ENCODE assay signal across 14 cellular contexts in the genomic region with DNA sequence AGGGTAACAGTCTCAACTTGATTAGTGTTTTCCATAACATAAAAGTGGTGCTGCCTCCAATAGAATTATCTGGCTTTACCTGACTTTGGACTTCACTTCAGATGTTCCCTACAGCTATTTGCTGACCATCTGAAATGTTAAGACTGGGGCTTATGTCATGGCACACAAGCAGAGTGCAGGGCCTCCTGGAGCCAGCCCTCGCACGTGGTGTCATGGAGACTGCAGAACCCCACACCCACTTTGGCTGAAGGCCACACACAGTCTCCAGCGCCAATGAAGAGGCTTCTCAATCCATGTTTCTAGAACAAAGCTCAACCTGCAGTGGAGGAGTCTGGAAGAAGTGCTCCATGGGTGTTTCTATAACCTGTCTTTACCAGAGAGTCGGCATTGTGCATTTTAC.
DNase-seq lines count a peak whose midpoint lies in the region; ATAC-seq and TF ChIP-seq lines count a peak whose summit lies in the region.
"Had no signal": no experiment of that assay in that cellular context is flagged by ENCODE, and none has a peak within 500 bp of the region (broad histone marks: within the 10 kb centered on the region; RNA-seq: fewer than 3 reads in every experiment).

No MANE protein-coding gene starts in this region.

- WGBS in psoas muscle, 3 donors, result 28 to 47% (median 34%) methylated on average over 4 of the region's 4 CpGs

- CTCF ChIA-PET in HEK293 (lab: Yijun Ruan, JAX), result no interaction called here
- CTCF ChIA-PET in activated CD8-positive, alpha-beta T cell treated with anti-CD3 and anti-CD28 coated beads for 36 hours (lab: Charles Lee), result no interaction called here

- no peaks in the 10 kb centered on the region for H3K27me3 Mint-ChIP-seq in activated CD8-positive, alpha-beta T cell treated with anti-CD3 and anti-CD28 coated beads for 36 hours
- H3K27me3 Mint-ChIP-seq: CD4-positive, alpha-beta memory T cell had no signal

- POLR2A ChIA-PET in HEK293 (lab: Yijun Ruan, JAX), result no interaction called here
- POLR2A ChIA-PET in activated CD8-positive, alpha-beta T cell treated with anti-CD3 and anti-CD28 coated beads for 36 hours (lab: Charles Lee), result interaction anchor here (1.6 kb wide), 1 partner anchor 9 kb away, joined by 5 read pairs; no protein-coding TSS in a partner anchor

- no peaks in the 10 kb centered on the region for H3K27me3 ChIP-seq in psoas muscle (ENCODE audit: insufficient read depth in 3 of 3, low read length in 2 of 3)

- no peaks in the 10 kb centered on the region for H3K4me1 Mint-ChIP-seq in activated CD8-positive, alpha-beta T cell treated with anti-CD3 and anti-CD28 coated beads for 36 hours (ENCODE audit: low read depth)
- H3K4me1 Mint-ChIP-seq: CD4-positive, alpha-beta memory T cell had no signal

- no peaks in the 10 kb centered on the region for H3K36me3 Mint-ChIP-seq in activated CD8-positive, alpha-beta T cell treated with anti-CD3 and anti-CD28 coated beads for 36 hours (ENCODE audit: low read depth)
- H3K36me3 Mint-ChIP-seq: CD4-positive, alpha-beta memory T cell had no signal

- ATAC-seq in SK-N-SH treated with all-trans-retinoic acid at 6 μM for 48 hours, result peak; percentile 21; the same call in 2 of the 3 replicates
- ATAC-seq in psoas muscle, result peak in 2 of 4 donors; percentile 42 to 70
- ATAC-seq in GM21717 (IDR thresholded peaks at IDR 0.05; ENCODE audit: unreplicated experiment), result no peak
- ATAC-seq in HG02981 (IDR thresholded peaks at IDR 0.05; ENCODE audit: unreplicated experiment), result no peak
- ATAC-seq in activated CD8-positive, alpha-beta T cell treated with anti-CD3 and anti-CD28 coated beads for 36 hours, result no peak

- H3K36me3 ChIP-seq in HEK293 (ENCODE audit: control insufficient read depth in 2 of 2, insufficient read depth in 1 of 2, low read length in 2 of 2) (no peaks in the 10 kb centered on the region), psoas muscle (ENCODE audit: insufficient read depth in 1 of 2, low read depth in 1 of 2) (no peaks in the 10 kb centered on the region)

- TF ChIP-seq CTCF in HEK293 (tag by site-specific recombination; IDR thresholded peaks at IDR 0.05), result no peak
- TF ChIP-seq CTCF in psoas muscle (IDR thresholded peaks at IDR 0.05), result no peak
- TF ChIP-seq CTCF in activated CD8-positive, alpha-beta T cell treated with anti-CD3 and anti-CD28 coated beads for 36 hours (IDR thresholded peaks at IDR 0.05), result no peak

- intact Hi-C loops in psoas muscle (cut with DNase I), result no loop called here
- intact Hi-C loops in activated CD8-positive, alpha-beta T cell treated with anti-CD3 and anti-CD28 coated beads for 36 hours (cut with micrococcal nuclease), result no loop called here

- H3K4me1 ChIP-seq in HEK293 (ENCODE audit: control insufficient read depth, insufficient read depth, low read length) (no peaks in the 10 kb centered on the region), psoas muscle (peaks cover 28% of the 10 kb centered on the region)

- H3K9me3 ChIP-seq in HEK293 (ENCODE audit: control insufficient read depth, insufficient read depth, low read depth, low read length) (no peaks in the 10 kb centered on the region), psoas muscle (no peaks in the 10 kb centered on the region)

- DNase-seq in NCI-H1092 treated with DMSO at 0.1 percent for 48 hours (lab: John Stamatoyannopoulos, UW) (peak; percentile 4), NCI-H1092 (lab: John Stamatoyannopoulos, UW) (no peak), psoas muscle (no peak)
- no peak for DNase-seq in activated CD8-positive, alpha-beta T cell treated with anti-CD3 and anti-CD28 coated beads for 36 hours
- DNase-seq: ACHN; C1 segment of cervical spinal cord; CD4-positive, alpha-beta memory T cell; DND-41; GF-D8; HCEC 1CT had no signal

- no peak overlapping the region for H3K4me3 ChIP-seq in HEK293 (ENCODE audit: low read depth, low read length)
- no peak overlapping the region for H3K4me3 ChIP-seq in psoas muscle

- H3K9me3 Mint-ChIP-seq in activated CD8-positive, alpha-beta T cell treated with anti-CD3 and anti-CD28 coated beads for 36 hours, result no peaks in the 10 kb centered on the region
- H3K9me3 Mint-ChIP-seq: CD4-positive, alpha-beta memory T cell had no signal

- no peak overlapping the region for H3K27ac ChIP-seq in HEK293 (ENCODE audit: extremely low read depth, low read depth, low read length)
- H3K27ac ChIP-seq in psoas muscle, result peak overlapping the region; percentile 11

- no peak overlapping the region for H3K27ac Mint-ChIP-seq in activated CD8-positive, alpha-beta T cell treated with anti-CD3 and anti-CD28 coated beads for 36 hours
- H3K27ac Mint-ChIP-seq: CD4-positive, alpha-beta memory T cell had no signal

- H3K4me3 Mint-ChIP-seq in activated CD8-positive, alpha-beta T cell treated with anti-CD3 and anti-CD28 coated beads for 36 hours, result no peak overlapping the region
- H3K4me3 Mint-ChIP-seq: CD4-positive, alpha-beta memory T cell had no signal

TF ChIP-seq in HEK293, 187 proteins besides CTCF, POLR2A, EP300 and RAD21:
- TF ChIP-seq ZNF747 (tag by site-specific recombination; IDR thresholded peaks at IDR 0.05), result no peak
- TF ChIP-seq, protein P1, sequence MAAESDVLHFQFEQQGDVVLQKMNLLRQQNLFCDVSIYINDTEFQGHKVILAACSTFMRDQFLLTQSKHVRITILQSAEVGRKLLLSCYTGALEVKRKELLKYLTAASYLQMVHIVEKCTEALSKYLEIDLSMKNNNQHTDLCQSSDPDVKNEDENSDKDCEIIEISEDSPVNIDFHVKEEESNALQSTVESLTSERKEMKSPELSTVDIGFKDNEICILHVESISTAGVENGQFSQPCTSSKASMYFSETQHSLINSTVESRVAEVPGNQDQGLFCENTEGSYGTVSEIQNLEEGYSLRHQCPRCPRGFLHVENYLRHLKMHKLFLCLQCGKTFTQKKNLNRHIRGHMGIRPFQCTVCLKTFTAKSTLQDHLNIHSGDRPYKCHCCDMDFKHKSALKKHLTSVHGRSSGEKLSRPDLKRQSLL (tag by site-specific recombination; IDR thresholded peaks at IDR 0.05), result 0 out of 2 replicates have a peak, but pooled peaks have one; percentile 44
- TF ChIP-seq ZNF175 (tag by site-specific recombination; IDR thresholded peaks at IDR 0.05), result no peak

TF ChIP-seq in SK-N-SH treated with all-trans-retinoic acid at 6 μM for 48 hours, 23 proteins besides CTCF, POLR2A, EP300 and RAD21:
- no peak for TF ChIP-seq ARNTL (CRISPR knock-in tag; IDR thresholded peaks at IDR 0.05; ENCODE audit: borderline replicate concordance, low read depth)
- no peak for TF ChIP-seq ZNF565 (CRISPR knock-in tag; conservative IDR thresholded peaks at IDR 0.05; ENCODE audit: low read depth)
- no peak for TF ChIP-seq GLIS3 (CRISPR knock-in tag; IDR thresholded peaks at IDR 0.05)
- no peak for TF ChIP-seq ISL1 (CRISPR knock-in tag; IDR thresholded peaks at IDR 0.05)
- no peak for TF ChIP-seq ZNF70 (CRISPR knock-in tag; IDR thresholded peaks at IDR 0.05)
- TF ChIP-seq, protein P2, sequence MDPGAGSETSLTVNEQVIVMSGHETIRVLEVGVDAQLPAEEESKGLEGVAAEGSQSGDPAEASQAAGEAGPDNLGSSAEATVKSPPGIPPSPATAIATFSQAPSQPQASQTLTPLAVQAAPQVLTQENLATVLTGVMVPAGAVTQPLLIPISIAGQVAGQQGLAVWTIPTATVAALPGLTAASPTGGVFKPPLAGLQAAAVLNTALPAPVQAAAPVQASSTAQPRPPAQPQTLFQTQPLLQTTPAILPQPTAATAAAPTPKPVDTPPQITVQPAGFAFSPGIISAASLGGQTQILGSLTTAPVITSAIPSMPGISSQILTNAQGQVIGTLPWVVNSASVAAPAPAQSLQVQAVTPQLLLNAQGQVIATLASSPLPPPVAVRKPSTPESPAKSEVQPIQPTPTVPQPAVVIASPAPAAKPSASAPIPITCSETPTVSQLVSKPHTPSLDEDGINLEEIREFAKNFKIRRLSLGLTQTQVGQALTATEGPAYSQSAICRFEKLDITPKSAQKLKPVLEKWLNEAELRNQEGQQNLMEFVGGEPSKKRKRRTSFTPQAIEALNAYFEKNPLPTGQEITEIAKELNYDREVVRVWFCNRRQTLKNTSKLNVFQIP (CRISPR knock-in tag; IDR thresholded peaks at IDR 0.05; ENCODE audit: borderline replicate concordance, low read depth), result no peak
- TF ChIP-seq, protein P3, sequence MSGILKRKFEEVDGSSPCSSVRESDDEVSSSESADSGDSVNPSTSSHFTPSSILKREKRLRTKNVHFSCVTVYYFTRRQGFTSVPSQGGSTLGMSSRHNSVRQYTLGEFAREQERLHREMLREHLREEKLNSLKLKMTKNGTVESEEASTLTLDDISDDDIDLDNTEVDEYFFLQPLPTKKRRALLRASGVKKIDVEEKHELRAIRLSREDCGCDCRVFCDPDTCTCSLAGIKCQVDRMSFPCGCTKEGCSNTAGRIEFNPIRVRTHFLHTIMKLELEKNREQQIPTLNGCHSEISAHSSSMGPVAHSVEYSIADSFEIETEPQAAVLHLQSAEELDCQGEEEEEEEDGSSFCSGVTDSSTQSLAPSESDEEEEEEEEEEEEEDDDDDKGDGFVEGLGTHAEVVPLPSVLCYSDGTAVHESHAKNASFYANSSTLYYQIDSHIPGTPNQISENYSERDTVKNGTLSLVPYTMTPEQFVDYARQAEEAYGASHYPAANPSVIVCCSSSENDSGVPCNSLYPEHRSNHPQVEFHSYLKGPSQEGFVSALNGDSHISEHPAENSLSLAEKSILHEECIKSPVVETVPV (CRISPR knock-in tag; IDR thresholded peaks at IDR 0.05), result no peak
- TF ChIP-seq TCF4 (CRISPR knock-in tag; IDR thresholded peaks at IDR 0.05; ENCODE audit: borderline replicate concordance), result no peak
